In the genomic region with DNA sequence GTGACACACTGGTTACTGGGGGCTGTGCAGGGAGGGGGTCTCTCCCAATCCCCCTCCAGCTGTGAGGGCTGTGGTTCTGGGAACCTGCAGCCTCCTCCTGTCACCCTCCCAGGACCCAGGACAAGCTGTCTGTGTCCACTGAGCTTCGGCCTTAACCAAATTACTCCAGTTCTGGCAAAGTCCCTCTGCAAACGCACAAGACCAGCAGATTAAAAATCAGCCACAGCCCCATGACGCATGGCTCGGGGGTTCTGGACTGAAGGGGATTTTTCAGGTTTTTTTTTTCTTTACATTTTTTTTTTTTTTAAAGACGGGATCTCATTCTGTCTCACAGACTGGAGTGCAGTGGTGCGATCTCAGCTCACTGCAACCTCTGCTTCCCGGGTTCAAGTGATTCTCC, we compare ENCODE assay signal across 17 cellular contexts. TPM values are rescaled to one million over a fixed set of nuclear protein-coding genes. Genes with fewer than 3 reads are reported as not detected.
DNase-seq lines count a peak whose midpoint lies in the region; ATAC-seq and TF ChIP-seq lines count a peak whose summit lies in the region.
"Had no signal": no experiment of that assay in that cellular context is flagged by ENCODE, and none has a peak within 500 bp of the region (broad histone marks: within the 10 kb centered on the region; RNA-seq: fewer than 3 reads in every experiment).

No MANE protein-coding gene starts in this region.

- H2AFZ ChIP-seq in mesenchymal stem cell (ENCODE audit: low read depth, low read length), result no peak overlapping the region
- H2AFZ ChIP-seq: PC-9 had no signal

- H3K4me1 ChIP-seq in mesenchymal stem cell (ENCODE audit: control insufficient read depth, insufficient read depth, low read depth, low read length), result peaks cover 8% of the 10 kb centered on the region
- peaks cover 0 to 59% (median 8%) of the 10 kb centered on the region in 4 donors for H3K4me1 ChIP-seq in tibial nerve
- no peaks in the 10 kb centered on the region for H3K4me1 ChIP-seq in CD8-positive, alpha-beta T cell (ENCODE audit: insufficient read depth, low read length)
- peaks cover 13% of the 10 kb centered on the region for H3K4me1 ChIP-seq in ovary (ENCODE audit: insufficient read depth)
- H3K4me1 ChIP-seq: pancreas had no signal

- CTCF ChIA-PET in CD8-positive, alpha-beta T cell (lab: Charles Lee), result no interaction called here

- H3K79me1 ChIP-seq in mesenchymal stem cell (replicated peaks; ENCODE audit: low read length, poor library complexity, severe bottlenecking), result no peaks in the 10 kb centered on the region

- H3K9me3 Mint-ChIP-seq in CD8-positive, alpha-beta T cell, result no peaks in the 10 kb centered on the region
- H3K9me3 Mint-ChIP-seq: activated CD8-positive, alpha-beta T cell treated with anti-CD3 and anti-CD28 coated beads for 36 hours; T-cell had no signal

- peaks cover 5% of the 10 kb centered on the region for H3K27me3 Mint-ChIP-seq in CD8-positive, alpha-beta T cell (ENCODE audit: low read depth)
- H3K27me3 Mint-ChIP-seq: activated CD8-positive, alpha-beta T cell treated with anti-CD3 and anti-CD28 coated beads for 36 hours; CD4-positive, CD25-positive, alpha-beta regulatory T cell had no signal

- TF ChIP-seq EP300 in tibial nerve (IDR thresholded peaks at IDR 0.05) (no peak), ovary (IDR thresholded peaks at IDR 0.05) (no peak)

- no peak overlapping the region for H3K4me2 ChIP-seq in mesenchymal stem cell (ENCODE audit: low read length, poor library complexity, severe bottlenecking)
- H3K4me2 ChIP-seq: PC-9 had no signal

- TF ChIP-seq POLR2A in tibial nerve (IDR thresholded peaks at IDR 0.05) (no peak), ovary (IDR thresholded peaks at IDR 0.05) (no peak)

- H3K9me3 ChIP-seq in mesenchymal stem cell (ENCODE audit: control insufficient read depth, low read length) (no peaks in the 10 kb centered on the region), tibial nerve (no peaks in the 10 kb centered on the region), ovary (no peaks in the 10 kb centered on the region)
- H3K9me3 ChIP-seq in CD8-positive, alpha-beta T cell (ENCODE audit: low read length), result no peaks in the 10 kb centered on the region
- H3K9me3 ChIP-seq: pancreas had no signal

- H3K18ac ChIP-seq in mesenchymal stem cell (ENCODE audit: low read depth in 1 of 2, low read length in 2 of 2), result no peak overlapping the region

- H3K23ac ChIP-seq in mesenchymal stem cell (ENCODE audit: low read length in 2 of 2), result no peak overlapping the region

- POLR2A ChIA-PET in CD8-positive, alpha-beta T cell (lab: Charles Lee), result no interaction called here

- H3K14ac ChIP-seq in mesenchymal stem cell (ENCODE audit: low read length in 2 of 2), result no peak overlapping the region

- H2BK120ac ChIP-seq in mesenchymal stem cell (ENCODE audit: low read depth, low read length), result no peak overlapping the region

- TF ChIP-seq CTCF in tibial nerve (IDR thresholded peaks at IDR 0.05), result no peak
- no peak for TF ChIP-seq CTCF in CD8-positive, alpha-beta T cell (IDR thresholded peaks at IDR 0.05)
- TF ChIP-seq CTCF in ovary (IDR thresholded peaks at IDR 0.05), result no peak

- DNase-seq in epidermal melanocyte (ENCODE audit: insufficient read length, low spot score) (peak; percentile 16), mesenchymal stem cell (no peak), tibial nerve (ENCODE audit: low spot score in 2 of 2) (no peak), NCI-H2081 treated with DMSO at 0.1 percent for 48 hours (lab: John Stamatoyannopoulos, UW) (no peak), ovary (no peak), NCI-H510A treated with DMSO at 0.1 percent for 48 hours (lab: John Stamatoyannopoulos, UW) (no peak)
- DNase-seq in CD8-positive, alpha-beta T cell, result no peak
- DNase-seq: activated CD8-positive, alpha-beta T cell treated with anti-CD3 and anti-CD28 coated beads for 36 hours; aorta; CD4-positive, CD25-positive, alpha-beta regulatory T cell; H9; NCI-H1694; pancreas; PC-9; stimulated activated CD4-positive, alpha-beta T cell treated with anti-CD3 and anti-CD28 coated beads, Interleukin-15, amount 100 ng/mL, for 24 hours; T-cell had no signal

- H3K36me3 ChIP-seq in mesenchymal stem cell (ENCODE audit: control insufficient read depth in 1 of 2, insufficient read depth in 2 of 2, low read depth in 1 of 2, low read length in 2 of 2) (no peaks in the 10 kb centered on the region), tibial nerve (no peaks in the 10 kb centered on the region), ovary (no peaks in the 10 kb centered on the region)
- no peaks in the 10 kb centered on the region for H3K36me3 ChIP-seq in CD8-positive, alpha-beta T cell (ENCODE audit: insufficient read depth, low read length)
- H3K36me3 ChIP-seq: pancreas had no signal

- H3K4me3 ChIP-seq in mesenchymal stem cell (ENCODE audit: insufficient read depth in 1 of 2, low read depth in 1 of 2, low read length in 2 of 2), result peak overlapping the region in 1 of 2 experiments; percentile 28
- no peak overlapping the region for H3K4me3 ChIP-seq in tibial nerve
- no peak overlapping the region for H3K4me3 ChIP-seq in CD8-positive, alpha-beta T cell (ENCODE audit: low read depth, low read length)
- H3K4me3 ChIP-seq in ovary, result no peak overlapping the region
- H3K4me3 ChIP-seq: pancreas, PC-9 had no signal

- intact Hi-C loops in CD8-positive, alpha-beta T cell (cut with DNase I, micrococcal nuclease), result no loop called here
- intact Hi-C loops in ovary (cut with DNase I), result no loop called here

- no peaks in the 10 kb centered on the region for H3K36me3 Mint-ChIP-seq in CD8-positive, alpha-beta T cell
- H3K36me3 Mint-ChIP-seq: CD4-positive, CD25-positive, alpha-beta regulatory T cell; T-cell had no signal

- no peak overlapping the region for H3K4ac ChIP-seq in mesenchymal stem cell (ENCODE audit: low read depth in 1 of 2, low read length in 2 of 2)

- 91% methylated on average over 6 of the region's 7 CpGs for WGBS in mesenchymal stem cell
- 79 to 85% methylated on average over 7 of the region's 7 CpGs for WGBS in tibial nerve, 2 donors
- WGBS in ovary, 3 donors, result 89 to 94% (median 91%) methylated on average over 7 of the region's 7 CpGs

- no peak overlapping the region for H2AK5ac ChIP-seq in mesenchymal stem cell (ENCODE audit: low read length, severe bottlenecking)

- ATAC-seq in GM18907 (IDR thresholded peaks at IDR 0.05; ENCODE audit: unreplicated experiment), result peak; percentile 59
- no peak for ATAC-seq in CD8-positive, alpha-beta T cell
- ATAC-seq: activated CD8-positive, alpha-beta T cell treated with anti-CD3 and anti-CD28 coated beads for 36 hours; pancreas; T-cell had no signal

- H4K91ac ChIP-seq in mesenchymal stem cell (ENCODE audit: low read length), result no peak overlapping the region

- H3K4me3 Mint-ChIP-seq in CD8-positive, alpha-beta T cell, result no peak overlapping the region
- H3K4me3 Mint-ChIP-seq: activated CD8-positive, alpha-beta T cell treated with anti-CD3 and anti-CD28 coated beads for 36 hours; CD4-positive, CD25-positive, alpha-beta regulatory T cell; H9; T-cell had no signal

- peak overlapping the region; percentile 83 for H3K9ac ChIP-seq in mesenchymal stem cell (ENCODE audit: low read length)

- no peak overlapping the region for H2BK12ac ChIP-seq in mesenchymal stem cell (ENCODE audit: low read length in 2 of 2)

- H3K27ac Mint-ChIP-seq in CD8-positive, alpha-beta T cell, result no peak overlapping the region
- H3K27ac Mint-ChIP-seq: activated CD8-positive, alpha-beta T cell treated with anti-CD3 and anti-CD28 coated beads for 36 hours; CD4-positive, CD25-positive, alpha-beta regulatory T cell; H9; T-cell had no signal

- H3K27me3 ChIP-seq in mesenchymal stem cell (ENCODE audit: control insufficient read depth in 1 of 2, insufficient read depth in 1 of 2, low read length in 2 of 2) (no peaks in the 10 kb centered on the region), tibial nerve (no peaks in the 10 kb centered on the region), ovary (no peaks in the 10 kb centered on the region)
- H3K27me3 ChIP-seq in CD8-positive, alpha-beta T cell (ENCODE audit: insufficient read depth, low read length), result no peaks in the 10 kb centered on the region
- H3K27me3 ChIP-seq: pancreas had no signal

- H2BK15ac ChIP-seq in mesenchymal stem cell (ENCODE audit: low read depth, poor library complexity, severe bottlenecking), result peak overlapping the region; percentile 44

- no peaks in the 10 kb centered on the region for H3K4me1 Mint-ChIP-seq in CD8-positive, alpha-beta T cell (ENCODE audit: low read depth)
- H3K4me1 Mint-ChIP-seq: CD4-positive, CD25-positive, alpha-beta regulatory T cell; T-cell had no signal

- no peak overlapping the region for H4K8ac ChIP-seq in mesenchymal stem cell (ENCODE audit: low read length)

- no peak overlapping the region for H2BK5ac ChIP-seq in mesenchymal stem cell (ENCODE audit: low read depth, low read length, poor library complexity, severe bottlenecking)

- H3K27ac ChIP-seq in mesenchymal stem cell (ENCODE audit: low read length, poor library complexity, severe bottlenecking), result no peak overlapping the region
- peak overlapping the region in 3 of 4 donors; percentile 67 to 84 (median 83) for H3K27ac ChIP-seq in tibial nerve
- H3K27ac ChIP-seq in CD8-positive, alpha-beta T cell (ENCODE audit: low read depth, low read length), result no peak overlapping the region
- no peak overlapping the region for H3K27ac ChIP-seq in ovary
- H3K27ac ChIP-seq: pancreas, PC-9 had no signal

RNA-seq across cellular contexts. Expression of a gene that starts 32.2 kb away (rescaled TPM):
- polyA plus RNA-seq in mesenchymal stem cell (2013, experiment 1 of 2), result 10.1 TPM
- polyA plus RNA-seq in mesenchymal stem cell (2013, experiment 2 of 2), result 9.6 TPM
- 100 to 1,000 TPM in 2 of 4 donors, 10 to 100 TPM in 2; 73.0 to 146 (median 99.0) TPM for total RNA-seq in tibial nerve
- not detected for total RNA-seq in CD8-positive, alpha-beta T cell
- 10 to 100 TPM in 4 of 7 donors, 1 to 10 TPM in 3; 3.3 to 19.6 (median 11.7) TPM for total RNA-seq in ovary
- polyA plus RNA-seq in ovary, result 10 to 100 TPM in 1 of 2 donors, 1 to 10 TPM in 1; 2.0 to 12.1 TPM
- total RNA-seq: CD4-positive, CD25-positive, alpha-beta regulatory T cell had no signal
- polyA plus RNA-seq: CD4-positive, CD25-positive, alpha-beta regulatory T cell had no signal

Comparison
In these comparisons a context has a peak if more than half of its experiments do, and no peak if none do; other contexts are left out.
1. H3K27ac ChIP-seq: peak in tibial nerve (3 of 4); none in mesenchymal stem cell (single experiment), CD8-positive, alpha-beta T cell (single experiment) and ovary (0 of 2).
2. RNA of a gene that starts 32.2 kb away (total RNA-seq): 73.0 to 146 TPM in tibial nerve and 3.3 to 19.6 TPM in ovary; not detected in CD8-positive, alpha-beta T cell; every median in the first group is over 4 times any median in the second.